In genomic region chr16:9225527-9226316, GRCh38 we compare ENCODE assay signal across 9 cellular contexts.
DNase-seq lines count a peak whose midpoint lies in the region; ATAC-seq and TF ChIP-seq lines count a peak whose summit lies in the region.
"Had no signal": no experiment of that assay in that cellular context is flagged by ENCODE, and none has a peak within 500 bp of the region (broad histone marks: within the 10 kb centered on the region; RNA-seq: fewer than 3 reads in every experiment).

No MANE protein-coding gene starts in this region.

- no peak overlapping the region for H3K23ac ChIP-seq in mesenchymal stem cell (ENCODE audit: low read length in 2 of 2)

- H3K4me1 ChIP-seq in HCT116 (ENCODE audit: control insufficient read depth in 1 of 2, insufficient read depth in 2 of 2, low read length in 2 of 2) (no peaks in the 10 kb centered on the region), lower lobe of right lung (no peaks in the 10 kb centered on the region), mesenchymal stem cell (ENCODE audit: control insufficient read depth, insufficient read depth, low read depth, low read length) (no peaks in the 10 kb centered on the region)
- H3K4me1 ChIP-seq in CD4-positive, alpha-beta memory T cell (ENCODE audit: insufficient read depth, low read length), result no peaks in the 10 kb centered on the region

- H2AK5ac ChIP-seq in mesenchymal stem cell (ENCODE audit: low read length, severe bottlenecking), result no peak overlapping the region

- H3K27ac ChIP-seq in HCT116 (ENCODE audit: low read depth, low read length), result no peak overlapping the region
- no peak overlapping the region for H3K27ac ChIP-seq in lower lobe of right lung
- no peak overlapping the region for H3K27ac ChIP-seq in CD4-positive, alpha-beta memory T cell (ENCODE audit: low read depth, low read length)
- no peak overlapping the region for H3K27ac ChIP-seq in mesenchymal stem cell (ENCODE audit: low read length, poor library complexity, severe bottlenecking)

- intact Hi-C loops in Calu3 (cut with micrococcal nuclease; ENCODE audit: unreplicated experiment), result loop anchor here (2.0 kb wide), 1 partner anchor 61 kb away; no protein-coding TSS in a partner anchor
- intact Hi-C loops in HCT116 (cut with micrococcal nuclease), result no loop called here
- intact Hi-C loops in lower lobe of right lung (cut with DNase I), result no loop called here
- intact Hi-C loops in CD4-positive, alpha-beta memory T cell (cut with micrococcal nuclease), result no loop called here

- TF ChIP-seq POLR2A in HCT116 (IDR thresholded peaks at IDR 0.05; ENCODE audit: borderline replicate concordance, extremely low read depth, insufficient read depth, insufficient read length), result no peak

- peaks cover 29% of the 10 kb centered on the region for H3K27me3 ChIP-seq in HCT116 (ENCODE audit: insufficient read depth, low read length)
- no peaks in the 10 kb centered on the region for H3K27me3 ChIP-seq in lower lobe of right lung (ENCODE audit: low read depth)
- no peaks in the 10 kb centered on the region for H3K27me3 ChIP-seq in CD4-positive, alpha-beta memory T cell (ENCODE audit: insufficient read depth, low read length)
- H3K27me3 ChIP-seq in mesenchymal stem cell (ENCODE audit: control insufficient read depth in 1 of 2, insufficient read depth in 1 of 2, low read length in 2 of 2), result no peaks in the 10 kb centered on the region

- H3K4me3 ChIP-seq in HCT116 (replicated peaks in 1 of 2; ENCODE audit: low read depth in 1 of 2, low read length in 2 of 2) (no peak overlapping the region), lower lobe of right lung (no peak overlapping the region), mesenchymal stem cell (ENCODE audit: insufficient read depth in 1 of 2, low read depth in 1 of 2, low read length in 2 of 2) (no peak overlapping the region)
- no peak overlapping the region for H3K4me3 ChIP-seq in CD4-positive, alpha-beta memory T cell (ENCODE audit: low read length in 2 of 2)

- no peak overlapping the region for H3K4me2 ChIP-seq in HCT116 (ENCODE audit: low read length)
- no peak overlapping the region for H3K4me2 ChIP-seq in mesenchymal stem cell (ENCODE audit: low read length, poor library complexity, severe bottlenecking)

- H2BK120ac ChIP-seq in mesenchymal stem cell (ENCODE audit: low read depth, low read length), result no peak overlapping the region

- TF ChIP-seq RAD21 in HCT116 (IDR thresholded peaks at IDR 0.05; ENCODE audit: low read depth), result peak; percentile 47

- TF ChIP-seq CTCF in Calu3 (IDR thresholded peaks at IDR 0.05; ENCODE audit: unreplicated experiment) (peak; percentile 63), HCT116 (IDR thresholded peaks at IDR 0.05 in 2 of 3, conservative IDR thresholded peaks at IDR 0.05 in 1 of 3; ENCODE audit: borderline replicate concordance in 1 of 3, insufficient read depth in 1 of 3, low read depth in 2 of 3, low read length in 2 of 3) (peak; percentile 21 to 70 (median 58); a peak in 5 of 6 replicates), lower lobe of right lung (IDR thresholded peaks at IDR 0.05) (peak; percentile 16)

- H2AFZ ChIP-seq in HCT116 (ENCODE audit: low read depth, low read length, poor library complexity, severe bottlenecking), result no peak overlapping the region
- no peak overlapping the region for H2AFZ ChIP-seq in mesenchymal stem cell (ENCODE audit: low read depth, low read length)

- H4K8ac ChIP-seq in mesenchymal stem cell (ENCODE audit: low read length), result no peak overlapping the region

- no peak overlapping the region for H3K27ac Mint-ChIP-seq in Calu3 (ENCODE audit: unreplicated experiment)
- no peak overlapping the region for H3K27ac Mint-ChIP-seq in CD4-positive, alpha-beta memory T cell
- H3K27ac Mint-ChIP-seq: activated naive CD8-positive, alpha-beta T cell had no signal

- no peak overlapping the region for H3K14ac ChIP-seq in mesenchymal stem cell (ENCODE audit: low read length in 2 of 2)

- H4K91ac ChIP-seq in mesenchymal stem cell (ENCODE audit: low read length), result no peak overlapping the region

- H2BK12ac ChIP-seq in mesenchymal stem cell (ENCODE audit: low read length in 2 of 2), result no peak overlapping the region

- peaks cover 2% of the 10 kb centered on the region for H3K9me3 Mint-ChIP-seq in Calu3 (ENCODE audit: low read depth, unreplicated experiment)
- peaks cover 0 to 6% (median 1%) of the 10 kb centered on the region in 8 donors for H3K9me3 Mint-ChIP-seq in CD4-positive, alpha-beta memory T cell

- H2BK15ac ChIP-seq in mesenchymal stem cell (ENCODE audit: low read depth, poor library complexity, severe bottlenecking), result no peak overlapping the region

- H2BK5ac ChIP-seq in mesenchymal stem cell (ENCODE audit: low read depth, low read length, poor library complexity, severe bottlenecking), result no peak overlapping the region

- H3K36me3 ChIP-seq in HCT116 (ENCODE audit: control insufficient read depth in 1 of 2, insufficient read depth in 2 of 2, low read length in 2 of 2) (no peaks in the 10 kb centered on the region), lower lobe of right lung (no peaks in the 10 kb centered on the region), mesenchymal stem cell (ENCODE audit: control insufficient read depth in 1 of 2, insufficient read depth in 2 of 2, low read depth in 1 of 2, low read length in 2 of 2) (no peaks in the 10 kb centered on the region)
- H3K36me3 ChIP-seq in CD4-positive, alpha-beta memory T cell (ENCODE audit: insufficient read depth, low read length), result no peaks in the 10 kb centered on the region

- H3K4ac ChIP-seq in mesenchymal stem cell (ENCODE audit: low read depth in 1 of 2, low read length in 2 of 2), result no peak overlapping the region

- H3K18ac ChIP-seq in mesenchymal stem cell (ENCODE audit: low read depth in 1 of 2, low read length in 2 of 2), result no peak overlapping the region

- no peaks in the 10 kb centered on the region for H3K9me3 ChIP-seq in HCT116 (ENCODE audit: control insufficient read depth in 1 of 2, insufficient read depth in 1 of 2, low read depth in 1 of 2, low read length in 2 of 2)
- H3K9me3 ChIP-seq in lower lobe of right lung, result no peaks in the 10 kb centered on the region
- H3K9me3 ChIP-seq in CD4-positive, alpha-beta memory T cell (ENCODE audit: control insufficient read depth in 1 of 2, low read length in 2 of 2), result no peaks in the 10 kb centered on the region
- H3K9me3 ChIP-seq in mesenchymal stem cell (ENCODE audit: control insufficient read depth, low read length), result no peaks in the 10 kb centered on the region

- no TSS peak for BruUV-seq in Calu3 (replicated peaks; lab: Mats Ljungman, UMichigan)
- BruUV-seq in HCT116 (replicated peaks; lab: Mats Ljungman, UMichigan), result no TSS peak

- H3K27me3 Mint-ChIP-seq in Calu3 (ENCODE audit: unreplicated experiment), result peaks cover 82% of the 10 kb centered on the region
- H3K27me3 Mint-ChIP-seq in CD4-positive, alpha-beta memory T cell, result peaks cover 6 to 7% of the 10 kb centered on the region in 2 donors

- CTCF ChIA-PET in Calu3 (lab: Charles Lee), result interaction anchor here (0.8 kb wide), 1 partner anchor 87 kb away, joined by 5 read pairs; no protein-coding TSS in a partner anchor
- CTCF ChIA-PET in HCT116 (lab: Charles Lee), result interaction anchor here (2.0 kb wide), 1 partner anchor 30 kb away, joined by 5 read pairs; no protein-coding TSS in a partner anchor
- CTCF ChIA-PET in CD4-positive, alpha-beta memory T cell (lab: Charles Lee; ENCODE audit: partially characterized antibody), result no interaction called here

- RAD21 ChIA-PET in HCT116 (lab: Charles Lee; ENCODE audit: low non-redundant PET in 1 of 2, low total read pairs in 2 of 2, uncharacterized antibody in 2 of 2, unreplicated experiment in 2 of 2), result no interaction called here

- H3K9ac ChIP-seq in HCT116 (ENCODE audit: low read length) (no peak overlapping the region), mesenchymal stem cell (ENCODE audit: low read length) (no peak overlapping the region)

- H3K4me1 Mint-ChIP-seq in Calu3 (ENCODE audit: low read depth, unreplicated experiment), result no peaks in the 10 kb centered on the region
- H3K4me1 Mint-ChIP-seq in CD4-positive, alpha-beta memory T cell, result no peaks in the 10 kb centered on the region

- no peak overlapping the region for H3K4me3 Mint-ChIP-seq in Calu3 (ENCODE audit: low read depth, unreplicated experiment)
- no peak overlapping the region for H3K4me3 Mint-ChIP-seq in CD4-positive, alpha-beta memory T cell
- H3K4me3 Mint-ChIP-seq: activated naive CD8-positive, alpha-beta T cell had no signal

- peak; percentile 85 for ATAC-seq in HCT116
- ATAC-seq in lower lobe of right lung, result no peak
- no peak for ATAC-seq in GM21737 (IDR thresholded peaks at IDR 0.05; ENCODE audit: unreplicated experiment)

- H3K79me1 ChIP-seq in mesenchymal stem cell (replicated peaks; ENCODE audit: low read length, poor library complexity, severe bottlenecking), result no peaks in the 10 kb centered on the region

- 39% methylated on average over 5 of the region's 5 CpGs for WGBS in mesenchymal stem cell

- H4K20me1 ChIP-seq in HCT116 (ENCODE audit: insufficient read depth), result no peaks in the 10 kb centered on the region

- POLR2A ChIA-PET in HCT116 (lab: Charles Lee), result no interaction called here
- POLR2A ChIA-PET in CD4-positive, alpha-beta memory T cell (lab: Charles Lee; ENCODE audit: partially characterized antibody), result no interaction called here

- H3K79me2 ChIP-seq in HCT116 (ENCODE audit: insufficient read depth, low read length), result no peaks in the 10 kb centered on the region

- H3K9me2 ChIP-seq in HCT116 (ENCODE audit: insufficient read depth), result no peaks in the 10 kb centered on the region

- DNase-seq in Calu3 (peak; percentile 25), HCT116 (ENCODE audit: low read depth, low spot score) (peak; percentile 12), SK-N-DZ (ENCODE audit: low spot score) (peak; percentile 7), lower lobe of right lung (no peak), NCI-H2171 treated with DMSO at 0.1 percent for 48 hours (lab: John Stamatoyannopoulos, UW) (no peak), mesenchymal stem cell (no peak)
- DNase-seq in CD4-positive, alpha-beta memory T cell, result no peak

- no peaks in the 10 kb centered on the region for H3K36me3 Mint-ChIP-seq in Calu3 (ENCODE audit: insufficient read depth, unreplicated experiment)
- H3K36me3 Mint-ChIP-seq in CD4-positive, alpha-beta memory T cell, result no peaks in the 10 kb centered on the region
- H3K36me3 Mint-ChIP-seq: activated naive CD8-positive, alpha-beta T cell had no signal

TF ChIP-seq in HCT116, 20 proteins besides CTCF, POLR2A, EP300 and RAD21 (continues in another document):
- TF ChIP-seq MAX (IDR thresholded peaks at IDR 0.05) (no peak), CBX3 (IDR thresholded peaks at IDR 0.05; ENCODE audit: low read depth) (no peak)

Comparison
In these comparisons a context has a peak if more than half of its experiments do, and no peak if none do; other contexts are left out.
1. DNase-seq: peak in Calu3 (single experiment), HCT116 (single experiment) and SK-N-DZ (single experiment); none in lower lobe of right lung (single experiment), CD4-positive, alpha-beta memory T cell (0 of 5), NCI-H2171 treated with DMSO at 0.1 percent for 48 hours (single experiment) and mesenchymal stem cell (single experiment).
2. Peak in every context shown above with its lines, with median percentiles within 50 percentile points of each other: CTCF ChIP-seq.